15 cellular contexts compared by ENCODE assay signal in genomic region chr14:51014086-51014485, GRCh38.
DNase-seq lines count a peak whose midpoint lies in the region; ATAC-seq and TF ChIP-seq lines count a peak whose summit lies in the region.
"Had no signal": no experiment of that assay in that cellular context is flagged by ENCODE, and none has a peak within 500 bp of the region (broad histone marks: within the 10 kb centered on the region; RNA-seq: fewer than 3 reads in every experiment).

No MANE protein-coding gene starts in this region.

- no peaks in the 10 kb centered on the region for H3K4me1 Mint-ChIP-seq in activated T-helper 2 cell treated with anti-CD3 and anti-CD28 coated beads, Interferon-gamma antibody, Interleukin-2, Interleukin-4, amounts not matched to agents 10 μg/mL and 5 μg/mL and 100 μg/mL, durations not matched to agents 14 hours and 24 hours and 36 hours (ENCODE audit: low read depth)
- H3K4me1 Mint-ChIP-seq: natural killer cell; stimulated activated naive CD8-positive, alpha-beta T cell treated with anti-CD3 and anti-CD28 coated beads, Interleukin-15, amount 100 ng/mL, for 72 hours had no signal

- ATAC-seq in SK-N-SH treated with all-trans-retinoic acid at 6 μM for 48 hours (peak; percentile 82), gastrocnemius medialis (peak; percentile 33 to 77), HG03378 (IDR thresholded peaks at IDR 0.05; ENCODE audit: unreplicated experiment) (no peak)
- ATAC-seq: K562; natural killer cell; stimulated activated naive CD8-positive, alpha-beta T cell treated with anti-CD3 and anti-CD28 coated beads, Interleukin-15, amount 100 ng/mL, for 72 hours had no signal

- no peaks in the 10 kb centered on the region for H3K9me3 ChIP-seq in gastrocnemius medialis
- H3K9me3 ChIP-seq in Karpas-422 (ENCODE audit: low read length): no peaks in the 10 kb centered on the region

- H3K27ac Mint-ChIP-seq in activated T-helper 2 cell treated with anti-CD3 and anti-CD28 coated beads, Interferon-gamma antibody, Interleukin-2, Interleukin-4, amounts not matched to agents 10 μg/mL and 5 μg/mL and 100 μg/mL, durations not matched to agents 14 hours and 24 hours and 36 hours: no peak overlapping the region
- H3K27ac Mint-ChIP-seq: natural killer cell; stimulated activated naive CD8-positive, alpha-beta T cell treated with anti-CD3 and anti-CD28 coated beads, Interleukin-15, amount 100 ng/mL, for 72 hours had no signal

- peaks cover 6% of the 10 kb centered on the region for H3K27me3 Mint-ChIP-seq in activated T-helper 2 cell treated with anti-CD3 and anti-CD28 coated beads, Interferon-gamma antibody, Interleukin-2, Interleukin-4, amounts not matched to agents 10 μg/mL and 5 μg/mL and 100 μg/mL, durations not matched to agents 14 hours and 24 hours and 36 hours (ENCODE audit: low read depth)
- H3K27me3 Mint-ChIP-seq: stimulated activated naive CD8-positive, alpha-beta T cell treated with anti-CD3 and anti-CD28 coated beads, Interleukin-15, amount 100 ng/mL, for 72 hours had no signal

- in situ Hi-C loops in gastrocnemius medialis (cut with MboI; ENCODE audit: low sequenced_read_pairs in 4 of 4): no loop called here

- no peak for TF ChIP-seq CTCF in gastrocnemius medialis (IDR thresholded peaks at IDR 0.05 in 4 of 5, conservative IDR thresholded peaks at IDR 0.05 in 1 of 5)

- intact Hi-C loops in gastrocnemius medialis (cut with DNase I; ENCODE audit: low total_unique reads): no loop called here
- intact Hi-C loops in activated T-helper 2 cell treated with anti-CD3 and anti-CD28 coated beads, Interferon-gamma antibody, Interleukin-2, Interleukin-4, amounts not matched to agents 10 μg/mL and 5 μg/mL and 100 μg/mL, durations not matched to agents 14 hours and 24 hours and 36 hours (cut with micrococcal nuclease): no loop called here

- H3K9ac ChIP-seq in Karpas-422 (ENCODE audit: low read length): no peak overlapping the region

- no peak overlapping the region for H2AFZ ChIP-seq in Karpas-422 (ENCODE audit: low read length)

- no peak for TF ChIP-seq POLR2A in gastrocnemius medialis (IDR thresholded peaks at IDR 0.05)

- H3K79me2 ChIP-seq in Karpas-422 (ENCODE audit: low read length): no peaks in the 10 kb centered on the region

- no peak overlapping the region for H3K4me2 ChIP-seq in Karpas-422 (ENCODE audit: low read depth, low read length, poor library complexity, severe bottlenecking)

- no peaks in the 10 kb centered on the region for H3K9me3 Mint-ChIP-seq in activated T-helper 2 cell treated with anti-CD3 and anti-CD28 coated beads, Interferon-gamma antibody, Interleukin-2, Interleukin-4, amounts not matched to agents 10 μg/mL and 5 μg/mL and 100 μg/mL, durations not matched to agents 14 hours and 24 hours and 36 hours
- H3K9me3 Mint-ChIP-seq: natural killer cell; stimulated activated naive CD8-positive, alpha-beta T cell treated with anti-CD3 and anti-CD28 coated beads, Interleukin-15, amount 100 ng/mL, for 72 hours had no signal

- H3K27ac ChIP-seq in gastrocnemius medialis (no peak overlapping the region), Karpas-422 (ENCODE audit: low read length) (no peak overlapping the region)

- DNase-seq in EH (ENCODE audit: low read depth): peak; percentile 85
- DNase-seq in fibroblast of the conjunctiva (ENCODE audit: low read depth): peak; percentile 56
- no peak for DNase-seq in gastrocnemius medialis
- DNase-seq in NCI-H2196 (lab: John Stamatoyannopoulos, UW; ENCODE audit: unreplicated experiment): no peak
- DNase-seq in Karpas-422: no peak
- no peak for DNase-seq in activated T-helper 2 cell treated with anti-CD3 and anti-CD28 coated beads, Interferon-gamma antibody, Interleukin-2, Interleukin-4, amounts not matched to agents 10 μg/mL and 5 μg/mL and 100 μg/mL, durations not matched to agents 14 hours and 24 hours and 36 hours (ENCODE audit: low spot score)
- DNase-seq: activated effector memory CD4-positive, alpha-beta T cell treated with Interleukin-2 at 50 U/mL for 16 hours; natural killer cell; NCI-H345; SIG-M5; stimulated activated CD4-positive, alpha-beta T cell treated with anti-CD3 and anti-CD28 coated beads, Interleukin-2, amount 100 ng/mL, for 24 hours; stimulated activated naive CD8-positive, alpha-beta T cell treated with anti-CD3 and anti-CD28 coated beads, Interleukin-15, amount 100 ng/mL, for 72 hours had no signal

- H4K20me1 ChIP-seq in Karpas-422 (ENCODE audit: insufficient read depth, low read depth, low read length): no peaks in the 10 kb centered on the region

- no peaks in the 10 kb centered on the region for H3K36me3 ChIP-seq in gastrocnemius medialis
- no peaks in the 10 kb centered on the region for H3K36me3 ChIP-seq in Karpas-422 (ENCODE audit: insufficient read depth, low read length)

- H3K4me3 ChIP-seq in gastrocnemius medialis (no peak overlapping the region), Karpas-422 (ENCODE audit: low read length) (no peak overlapping the region)
- H3K4me3 ChIP-seq: K562 had no signal

- no peaks in the 10 kb centered on the region for H3K36me3 Mint-ChIP-seq in activated T-helper 2 cell treated with anti-CD3 and anti-CD28 coated beads, Interferon-gamma antibody, Interleukin-2, Interleukin-4, amounts not matched to agents 10 μg/mL and 5 μg/mL and 100 μg/mL, durations not matched to agents 14 hours and 24 hours and 36 hours (ENCODE audit: low read depth)
- H3K36me3 Mint-ChIP-seq: natural killer cell had no signal

- no peak overlapping the region for H3K4me3 Mint-ChIP-seq in activated T-helper 2 cell treated with anti-CD3 and anti-CD28 coated beads, Interferon-gamma antibody, Interleukin-2, Interleukin-4, amounts not matched to agents 10 μg/mL and 5 μg/mL and 100 μg/mL, durations not matched to agents 14 hours and 24 hours and 36 hours (ENCODE audit: low read depth)
- H3K4me3 Mint-ChIP-seq: natural killer cell; stimulated activated naive CD8-positive, alpha-beta T cell treated with anti-CD3 and anti-CD28 coated beads, Interleukin-15, amount 100 ng/mL, for 72 hours had no signal

- no peaks in the 10 kb centered on the region for H3K27me3 ChIP-seq in gastrocnemius medialis
- H3K27me3 ChIP-seq in Karpas-422 (ENCODE audit: low read length): no peaks in the 10 kb centered on the region

- H3K4me1 ChIP-seq in gastrocnemius medialis: peaks cover 0 to 5% of the 10 kb centered on the region in 2 donors
- H3K4me1 ChIP-seq in Karpas-422 (ENCODE audit: low read length): no peaks in the 10 kb centered on the region

- no peaks in the 10 kb centered on the region for H3K9me2 ChIP-seq in Karpas-422 (replicated peaks; ENCODE audit: insufficient read depth, low read length)

TF ChIP-seq in SK-N-SH treated with all-trans-retinoic acid at 6 μM for 48 hours, 23 proteins besides CTCF, POLR2A, EP300 and RAD21:
- TF ChIP-seq ISL1 (CRISPR knock-in tag; IDR thresholded peaks at IDR 0.05) (peak; percentile 32; the same call in 1 of the 2 replicates), RARB (CRISPR knock-in tag; IDR thresholded peaks at IDR 0.05) (no peak)

Comparison
In these comparisons a context has a peak if more than half of its experiments do, and no peak if none do; other contexts are left out.
1. DNase-seq: peak in EH (single experiment) and fibroblast of the conjunctiva (single experiment); none in gastrocnemius medialis (0 of 2), NCI-H2196 (single experiment), Karpas-422 (single experiment) and activated T-helper 2 cell treated with anti-CD3 and anti-CD28 coated beads, Interferon-gamma antibody, Interleukin-2, Interleukin-4, amounts not matched to agents 10 μg/mL and 5 μg/mL and 100 μg/mL, durations not matched to agents 14 hours and 24 hours and 36 hours (single experiment).